19 cellular contexts compared by ENCODE assay signal in genomic region chr2:205041472-205042130, GRCh38.
"Had no signal": no experiment of that assay in that cellular context is flagged by ENCODE, and none has a peak within 500 bp of the region (broad histone marks: within the 10 kb centered on the region; RNA-seq: fewer than 3 reads in every experiment).

No MANE protein-coding gene starts in this region.

- H3K9me3 ChIP-seq: esophagus squamous epithelium, transverse colon had no signal

- H3K36me3 ChIP-seq: esophagus squamous epithelium, transverse colon had no signal

- H3K4me1 ChIP-seq: esophagus squamous epithelium had no signal

- H3K27me3 ChIP-seq: esophagus squamous epithelium, transverse colon had no signal

- DNase-seq: activated B cell treated with CpG ODN at 0.5 μM for 24 hours; activated CD4-positive, alpha-beta T cell treated with anti-CD3 and anti-CD28 coated beads, Interleukin-2, amount 50 U/mL, for 1 hour; activated CD8-positive, alpha-beta T cell treated with anti-CD3 and anti-CD28 coated beads for 36 hours; activated T-cell treated with anti-CD3 and anti-CD28 coated beads, Interleukin-2, amount 50 U/mL, for 4 hours; anterior cingulate cortex; dermis blood vessel endothelial cell; effector CD4-positive, alpha-beta T cell; esophagus squamous epithelium; left ventricle myocardium superior; midbrain; naive thymus-derived CD8-positive, alpha-beta T cell; posterior cingulate gyrus; right cardiac atrium; stimulated activated CD4-positive, alpha-beta T cell treated with anti-CD3 and anti-CD28 coated beads, Interleukin-2, amount 100 ng/mL, for 48 hours; stimulated activated naive CD4-positive, alpha-beta T cell treated with Interleukin-2 at 50 U/mL for 16 hours; transverse colon had no signal

- H3K4me3 ChIP-seq: esophagus squamous epithelium, transverse colon had no signal

- H3K27me3 Mint-ChIP-seq: activated B cell treated with CpG ODN at 0.5 μM for 24 hours; activated CD8-positive, alpha-beta T cell treated with anti-CD3 and anti-CD28 coated beads for 36 hours; activated naive CD8-positive, alpha-beta T cell; activated T-helper 17 cell treated with anti-CD3 and anti-CD28 coated beads, Interleukin-2, amount 50 U/mL, for 72 hours; naive thymus-derived CD8-positive, alpha-beta T cell had no signal

- H3K4me1 Mint-ChIP-seq: activated B cell treated with CpG ODN at 0.5 μM for 24 hours; activated T-helper 17 cell treated with anti-CD3 and anti-CD28 coated beads, Interleukin-2, amount 50 U/mL, for 72 hours had no signal

- H3K9me3 Mint-ChIP-seq: activated B cell treated with CpG ODN at 0.5 μM for 24 hours; activated CD8-positive, alpha-beta T cell treated with anti-CD3 and anti-CD28 coated beads for 36 hours; activated T-cell treated with anti-CD3 and anti-CD28 coated beads, Interleukin-2, amount 50 U/mL, for 4 hours; activated T-helper 17 cell treated with anti-CD3 and anti-CD28 coated beads, Interleukin-2, amount 50 U/mL, for 72 hours had no signal

- H3K27ac Mint-ChIP-seq: activated B cell treated with CpG ODN at 0.5 μM for 24 hours; activated CD8-positive, alpha-beta T cell treated with anti-CD3 and anti-CD28 coated beads for 36 hours; activated naive CD8-positive, alpha-beta T cell; activated T-helper 17 cell treated with anti-CD3 and anti-CD28 coated beads, Interleukin-2, amount 50 U/mL, for 72 hours had no signal

- ATAC-seq: activated CD8-positive, alpha-beta T cell treated with anti-CD3 and anti-CD28 coated beads for 36 hours; activated T-cell treated with anti-CD3 and anti-CD28 coated beads, Interleukin-2, amount 50 U/mL, for 4 hours; activated T-helper 17 cell treated with anti-CD3 and anti-CD28 coated beads, Interleukin-2, amount 50 U/mL, for 72 hours; left ventricle myocardium superior; naive thymus-derived CD8-positive, alpha-beta T cell; right cardiac atrium had no signal

- H3K4me3 Mint-ChIP-seq: activated B cell treated with CpG ODN at 0.5 μM for 24 hours; activated CD8-positive, alpha-beta T cell treated with anti-CD3 and anti-CD28 coated beads for 36 hours; activated naive CD8-positive, alpha-beta T cell; activated T-cell treated with anti-CD3 and anti-CD28 coated beads, Interleukin-2, amount 50 U/mL, for 4 hours; activated T-helper 17 cell treated with anti-CD3 and anti-CD28 coated beads, Interleukin-2, amount 50 U/mL, for 72 hours; naive thymus-derived CD8-positive, alpha-beta T cell had no signal

- H3K27ac ChIP-seq: epithelial cell of prostate, esophagus squamous epithelium, transverse colon had no signal
